Comparison of ENCODE assay signal across 27 cellular contexts in genomic region chr7:34739651-34740300, GRCh38.
A peak's percentile ranks its signal among the peaks of the same experiment; 100 is the strongest.
DNase-seq lines count a peak whose midpoint lies in the region; ATAC-seq and TF ChIP-seq lines count a peak whose summit lies in the region.
"Had no signal": no experiment of that assay in that cellular context is flagged by ENCODE, and none has a peak within 500 bp of the region (broad histone marks: within the 10 kb centered on the region; RNA-seq: fewer than 3 reads in every experiment).

No MANE protein-coding gene starts in this region.

- H3K36me3 ChIP-seq in esophagus muscularis mucosa = no peaks in the 10 kb centered on the region
- H3K36me3 ChIP-seq: BLaER1 treated with 17β-estradiol and CSF1 and Interleukin-3, amounts not matched to agents 10 nM and 100 nM had no signal

- peaks cover 3 to 13% (median 7%) of the 10 kb centered on the region in 3 experiments; a peak in 5 of 7 replicates for H3K36me3 Mint-ChIP-seq in H9 (ENCODE audit: insufficient read depth in 1 of 3, low read depth in 3 of 3)
- no peaks in the 10 kb centered on the region for H3K36me3 Mint-ChIP-seq in stimulated activated memory B cell treated with anti-CD40 and anti-IgM and Interleukin-4, amounts not matched to agents 10 μg/mL and 1 μg/mL and 100 μg/mL, for 72 hours
- H3K36me3 Mint-ChIP-seq: CD4-positive, alpha-beta memory T cell had no signal

- H3K79me1 ChIP-seq in H9 (ENCODE audit: insufficient read depth, low read depth, low read length, poor library complexity, severe bottlenecking) = no peaks in the 10 kb centered on the region

- H4K5ac ChIP-seq in H9 (ENCODE audit: insufficient read length, low read depth, low read length) = no peak overlapping the region

- no peaks in the 10 kb centered on the region for H3K23me2 ChIP-seq in H9 (ENCODE audit: insufficient read length, low read depth, low read length, poor library complexity, severe bottlenecking)

- DNase-seq in NCI-H1105 treated with DMSO at 0.1 percent for 48 hours (lab: John Stamatoyannopoulos, UW) (peak; percentile 11), NCI-H1105 (lab: John Stamatoyannopoulos, UW) (no peak), H9 (no peak), NCI-H82 treated with DMSO at 0.1 percent for 48 hours (lab: John Stamatoyannopoulos, UW; ENCODE audit: unreplicated experiment) (peak; percentile 4), esophagus muscularis mucosa (ENCODE audit: extremely low spot score) (peak; percentile 45)
- DNase-seq in activated T-cell treated with anti-CD3 and anti-CD28 coated beads, Interleukin-2, amount 50 U/mL, for 1 hour = no peak
- DNase-seq: 8988T; Calu3; CD4-positive, alpha-beta memory T cell; DMS53; GDM1; KBM-7; MV-4-11; NCI-H1417 treated with DMSO at 0.1 percent for 48 hours; NCI-H187; NCI-H2107; NCI-H345; NCI-H524; NCI-H774; PC-3; SHP77 treated with DMSO at 0.1 percent for 48 hours had no signal

- no peak overlapping the region for H2BK120ac ChIP-seq in H9 (ENCODE audit: low read depth, low read length, poor library complexity, severe bottlenecking)

- no peaks in the 10 kb centered on the region for H3K4me1 Mint-ChIP-seq in H9
- H3K4me1 Mint-ChIP-seq in stimulated activated memory B cell treated with anti-CD40 and anti-IgM and Interleukin-4, amounts not matched to agents 10 μg/mL and 1 μg/mL and 100 μg/mL, for 72 hours = no peaks in the 10 kb centered on the region
- H3K4me1 Mint-ChIP-seq: CD4-positive, alpha-beta memory T cell had no signal

- H3K27me3 ChIP-seq in H9 (ENCODE audit: insufficient read depth, low read length) (no peaks in the 10 kb centered on the region), esophagus muscularis mucosa (no peaks in the 10 kb centered on the region)
- H3K27me3 ChIP-seq: BLaER1 treated with 17β-estradiol and CSF1 and Interleukin-3, amounts not matched to agents 10 nM and 100 nM had no signal

- H4K8ac ChIP-seq in H9 (replicated peaks; ENCODE audit: insufficient read length, low read depth, low read length) = no peak overlapping the region

- H3K14ac ChIP-seq in H9 (ENCODE audit: insufficient read depth, low read length) = peak overlapping the region; percentile 46; the same call in 1 of the 2 replicates

- no peak for TF ChIP-seq CTCF in H9 (conservative IDR thresholded peaks at IDR 0.05)
- TF ChIP-seq CTCF in esophagus muscularis mucosa (IDR thresholded peaks at IDR 0.05) = no peak

- no peak overlapping the region for H3K4me3 ChIP-seq in esophagus muscularis mucosa
- H3K4me3 ChIP-seq: BLaER1 treated with 17β-estradiol and CSF1 and Interleukin-3, amounts not matched to agents 10 nM and 100 nM had no signal

- no CpG with 5 or more reads among the region's 5 CpGs for WGBS in H9 (ENCODE audit: extremely low coverage, insufficient read length, low lambda C conversion rate)
- WGBS in esophagus muscularis mucosa = 82% methylated on average over 5 of the region's 5 CpGs

- no peak for TF ChIP-seq EP300 in esophagus muscularis mucosa (IDR thresholded peaks at IDR 0.05)

- no peak overlapping the region for H2BK20ac ChIP-seq in H9 (ENCODE audit: low read depth, low read length, poor library complexity, severe bottlenecking)

- no peak overlapping the region for H3K4me2 ChIP-seq in H9 (ENCODE audit: insufficient read depth, insufficient read length, low read length)
- H3K4me2 ChIP-seq: BLaER1 treated with 17β-estradiol and CSF1 and Interleukin-3, amounts not matched to agents 10 nM and 100 nM had no signal

- no peaks in the 10 kb centered on the region for H3K9me3 ChIP-seq in H9 (ENCODE audit: control insufficient read depth, low read depth, low read length)
- H3K9me3 ChIP-seq in esophagus muscularis mucosa = no peaks in the 10 kb centered on the region

- H3K27ac Mint-ChIP-seq in H9 = peak overlapping the region in 1 of 3 experiments; percentile 47; a peak in 2 of 7 replicates
- no peak overlapping the region for H3K27ac Mint-ChIP-seq in stimulated activated memory B cell treated with anti-CD40 and anti-IgM and Interleukin-4, amounts not matched to agents 10 μg/mL and 1 μg/mL and 100 μg/mL, for 72 hours
- H3K27ac Mint-ChIP-seq: CD4-positive, alpha-beta memory T cell had no signal

- no peak overlapping the region for H3K18ac ChIP-seq in H9 (ENCODE audit: insufficient read length, low read depth, low read length)

- no peaks in the 10 kb centered on the region for H3K79me2 ChIP-seq in H9 (ENCODE audit: insufficient read depth, low read length)

- H3K27ac ChIP-seq in H9 (ENCODE audit: insufficient read length, low read depth, low read length) (no peak overlapping the region), esophagus muscularis mucosa (replicated peaks in 1 of 4) (no peak overlapping the region)
- H3K27ac ChIP-seq: BLaER1 treated with 17β-estradiol and CSF1 and Interleukin-3, amounts not matched to agents 10 nM and 100 nM; HL-60; RWPE1 had no signal

- no peaks in the 10 kb centered on the region for H3K4me1 ChIP-seq in H9 (ENCODE audit: insufficient read depth, low read length)
- no peaks in the 10 kb centered on the region for H3K4me1 ChIP-seq in esophagus muscularis mucosa

- no peak overlapping the region for H3K4ac ChIP-seq in H9 (ENCODE audit: low read depth, low read length)

- no peak overlapping the region for H3K9ac ChIP-seq in H9 (ENCODE audit: extremely low read depth, insufficient read length, low read length)
- H3K9ac ChIP-seq: BLaER1 treated with 17β-estradiol and CSF1 and Interleukin-3, amounts not matched to agents 10 nM and 100 nM had no signal

- intact Hi-C loops in esophagus muscularis mucosa (cut with DNase I) = no loop called here

- H2AK5ac ChIP-seq in H9 (ENCODE audit: insufficient read length, low read length) = no peak overlapping the region

- H2AFZ ChIP-seq in H9 (ENCODE audit: low read length) = no peak overlapping the region

- H2BK5ac ChIP-seq in H9 (ENCODE audit: insufficient read length, low read length) = no peak overlapping the region

- no peak overlapping the region for H2BK15ac ChIP-seq in H9 (ENCODE audit: low read depth, low read length)

- H3K9me3 Mint-ChIP-seq in H9 = peaks cover 18 to 26% of the 10 kb centered on the region in 2 experiments
- H3K9me3 Mint-ChIP-seq in stimulated activated memory B cell treated with anti-CD40 and anti-IgM and Interleukin-4, amounts not matched to agents 10 μg/mL and 1 μg/mL and 100 μg/mL, for 72 hours = peaks cover 14% of the 10 kb centered on the region

- H4K91ac ChIP-seq in H9 (ENCODE audit: insufficient read length, low read depth, low read length) = no peak overlapping the region

- no peak overlapping the region for H3K4me3 Mint-ChIP-seq in H9
- no peak overlapping the region for H3K4me3 Mint-ChIP-seq in stimulated activated memory B cell treated with anti-CD40 and anti-IgM and Interleukin-4, amounts not matched to agents 10 μg/mL and 1 μg/mL and 100 μg/mL, for 72 hours
- H3K4me3 Mint-ChIP-seq: CD4-positive, alpha-beta memory T cell had no signal

- H3K56ac ChIP-seq in H9 (ENCODE audit: insufficient read length, low read depth, low read length) = no peak overlapping the region

- TF ChIP-seq POLR2A in esophagus muscularis mucosa (IDR thresholded peaks at IDR 0.05; ENCODE audit: low read depth) = no peak
- no peak for TF ChIP-seq POLR2A in GM18505 (IDR thresholded peaks at IDR 0.05; ENCODE audit: borderline replicate concordance, extremely low read depth, insufficient read depth, insufficient read length)

- H4K20me1 ChIP-seq in H9 (ENCODE audit: control insufficient read depth, insufficient read depth, insufficient read length) = no peaks in the 10 kb centered on the region
- H4K20me1 ChIP-seq: BLaER1 treated with 17β-estradiol and CSF1 and Interleukin-3, amounts not matched to agents 10 nM and 100 nM had no signal

- no peak for ATAC-seq in stimulated activated memory B cell treated with anti-CD40 and anti-IgM and Interleukin-4, amounts not matched to agents 10 μg/mL and 1 μg/mL and 100 μg/mL, for 72 hours
- ATAC-seq in GM18505 (IDR thresholded peaks at IDR 0.05; ENCODE audit: unreplicated experiment) = no peak
- ATAC-seq: PC-3, SK-N-SH treated with all-trans-retinoic acid at 6 μM for 48 hours had no signal

- no peak overlapping the region for H3T11ph ChIP-seq in H9 (ENCODE audit: low read length)

- no peak overlapping the region for H3K23ac ChIP-seq in H9 (ENCODE audit: insufficient read length, low read depth, low read length)

- H2BK12ac ChIP-seq in H9 (ENCODE audit: insufficient read length, low read depth, low read length) = no peak overlapping the region

- H3K27me3 Mint-ChIP-seq in H9 (ENCODE audit: low read depth) = no peaks in the 10 kb centered on the region; the same call in 1 of the 2 replicates
- no peaks in the 10 kb centered on the region for H3K27me3 Mint-ChIP-seq in stimulated activated memory B cell treated with anti-CD40 and anti-IgM and Interleukin-4, amounts not matched to agents 10 μg/mL and 1 μg/mL and 100 μg/mL, for 72 hours

Comparison
In these comparisons a context has a peak if more than half of its experiments do, and no peak if none do; other contexts are left out.
1. DNase-seq: peak in NCI-H1105 treated with DMSO at 0.1 percent for 48 hours (single experiment), NCI-H82 treated with DMSO at 0.1 percent for 48 hours (single experiment) and esophagus muscularis mucosa (single experiment); none in NCI-H1105 (single experiment), H9 (single experiment) and activated T-cell treated with anti-CD3 and anti-CD28 coated beads, Interleukin-2, amount 50 U/mL, for 1 hour (single experiment).